In genomic region chr17:63113167-63113566, GRCh38 we compare ENCODE assay signal across 13 cellular contexts.
A peak's percentile ranks its signal among the peaks of the same experiment; 100 is the strongest.
DNase-seq lines count a peak whose midpoint lies in the region; ATAC-seq and TF ChIP-seq lines count a peak whose summit lies in the region.
"Had no signal": no experiment of that assay in that cellular context is flagged by ENCODE, and none has a peak within 500 bp of the region (broad histone marks: within the 10 kb centered on the region; RNA-seq: fewer than 3 reads in every experiment).

No MANE protein-coding gene starts in this region.

- H3K4me1 ChIP-seq in uterus = no peaks in the 10 kb centered on the region

- H3K4me1 Mint-ChIP-seq in naive B cell = peaks cover 0 to 5% (median 4%) of the 10 kb centered on the region in 3 donors
- H3K4me1 Mint-ChIP-seq in activated T-cell treated with anti-CD3 and anti-CD28 coated beads, Interleukin-2, amount 50 U/mL, for 24 hours (ENCODE audit: low read depth) = no peaks in the 10 kb centered on the region

- H3K9me3 Mint-ChIP-seq in naive B cell = no peaks in the 10 kb centered on the region
- no peaks in the 10 kb centered on the region for H3K9me3 Mint-ChIP-seq in activated T-cell treated with anti-CD3 and anti-CD28 coated beads, Interleukin-2, amount 50 U/mL, for 24 hours
- H3K9me3 Mint-ChIP-seq: activated naive CD4-positive, alpha-beta T cell treated with anti-CD3 and anti-CD28 coated beads, Interleukin-2, amount 50 U/mL, for 72 hours had no signal

- no peaks in the 10 kb centered on the region for H3K36me3 Mint-ChIP-seq in naive B cell
- no peaks in the 10 kb centered on the region for H3K36me3 Mint-ChIP-seq in activated T-cell treated with anti-CD3 and anti-CD28 coated beads, Interleukin-2, amount 50 U/mL, for 24 hours (ENCODE audit: low read depth)
- H3K36me3 Mint-ChIP-seq: activated naive CD4-positive, alpha-beta T cell treated with anti-CD3 and anti-CD28 coated beads, Interleukin-2, amount 50 U/mL, for 72 hours had no signal

- H3K27me3 Mint-ChIP-seq in naive B cell = no peaks in the 10 kb centered on the region
- H3K27me3 Mint-ChIP-seq in activated T-cell treated with anti-CD3 and anti-CD28 coated beads, Interleukin-2, amount 50 U/mL, for 24 hours = no peaks in the 10 kb centered on the region

- intact Hi-C loops in uterus (cut with DNase I; ENCODE audit: low total_unique reads) = no loop called here

- TF ChIP-seq POLR2A in uterus (IDR thresholded peaks at IDR 0.05) = no peak

- TF ChIP-seq CTCF in cardiac fibroblast (IDR thresholded peaks at IDR 0.05; ENCODE audit: low read depth, low read length) = peak; percentile 27
- TF ChIP-seq CTCF in uterus (IDR thresholded peaks at IDR 0.05) = no peak

- H3K27ac ChIP-seq in uterus = no peak overlapping the region
- H3K27ac ChIP-seq: RWPE1 had no signal

- DNase-seq in ELR (ENCODE audit: low read depth) (peak; percentile 33), Kasumi-1 (lab: John Stamatoyannopoulos, UW) (peak; percentile 41 to 54), cardiac fibroblast (ENCODE audit: low read depth in 2 of 2) (peak; percentile 11 to 29), naive B cell (peak; percentile 1), UCSD-AML1 (lab: John Stamatoyannopoulos, UW; ENCODE audit: unreplicated experiment) (no peak), uterus (no peak)
- DNase-seq in activated T-cell treated with anti-CD3 and anti-CD28 coated beads, Interleukin-2, amount 50 U/mL, for 24 hours = no peak
- DNase-seq: activated CD4-positive, alpha-beta T cell treated with anti-CD3 and anti-CD28 coated beads for 48 hours; GF-D8; NCI-H1092 treated with DMSO at 0.1 percent for 48 hours had no signal

- H3K4me3 ChIP-seq in cardiac fibroblast (replicated peaks in 1 of 2; ENCODE audit: low read depth in 2 of 2, low read length in 2 of 2) (no peak overlapping the region), uterus (no peak overlapping the region)

- peak overlapping the region in 1 of 6 donors; percentile 37 for H3K27ac Mint-ChIP-seq in naive B cell
- no peak overlapping the region for H3K27ac Mint-ChIP-seq in activated T-cell treated with anti-CD3 and anti-CD28 coated beads, Interleukin-2, amount 50 U/mL, for 24 hours
- H3K27ac Mint-ChIP-seq: activated naive CD4-positive, alpha-beta T cell treated with anti-CD3 and anti-CD28 coated beads, Interleukin-2, amount 50 U/mL, for 72 hours had no signal

- no peaks in the 10 kb centered on the region for H3K36me3 ChIP-seq in uterus

- no peaks in the 10 kb centered on the region for H3K27me3 ChIP-seq in uterus

- no peak for ATAC-seq in naive B cell (ENCODE audit: low read depth in 2 of 2)
- no peak for ATAC-seq in GM19023 (IDR thresholded peaks at IDR 0.05; ENCODE audit: unreplicated experiment)
- ATAC-seq: activated naive CD4-positive, alpha-beta T cell treated with anti-CD3 and anti-CD28 coated beads, Interleukin-2, amount 50 U/mL, for 72 hours had no signal

- H3K9me3 ChIP-seq in uterus = no peaks in the 10 kb centered on the region

- H3K4me3 Mint-ChIP-seq in naive B cell = no peak overlapping the region
- H3K4me3 Mint-ChIP-seq in activated T-cell treated with anti-CD3 and anti-CD28 coated beads, Interleukin-2, amount 50 U/mL, for 24 hours = no peak overlapping the region

Comparison
In these comparisons a context has a peak if more than half of its experiments do, and no peak if none do; other contexts are left out.
1. DNase-seq: peak in ELR (single experiment), Kasumi-1 (2 of 2), cardiac fibroblast (2 of 2) and naive B cell (single experiment); none in UCSD-AML1 (single experiment), uterus (0 of 2) and activated T-cell treated with anti-CD3 and anti-CD28 coated beads, Interleukin-2, amount 50 U/mL, for 24 hours (single experiment).